1 cellular context compared by ENCODE assay signal in genomic region chr1:23980725-23981063, GRCh38.
TF ChIP-seq lines count a peak whose summit lies in the region.

No MANE protein-coding gene starts in this region.

TF ChIP-seq in IMR-90, 13 proteins besides CTCF, POLR2A, EP300 and RAD21:
- TF ChIP-seq CEBPB (IDR thresholded peaks at IDR 0.05; ENCODE audit: low read depth, low read length) (no peak), BHLHE40 (IDR thresholded peaks at IDR 0.05; ENCODE audit: low read depth, low read length) (no peak), CHD1 (IDR thresholded peaks at IDR 0.05; ENCODE audit: low read depth, low read length) (no peak)
